Comparison of ENCODE assay signal across 16 cellular contexts in genomic region chr3:123337226-123337625, GRCh38.
DNase-seq lines count a peak whose midpoint lies in the region; ATAC-seq and TF ChIP-seq lines count a peak whose summit lies in the region.
"Had no signal": no experiment of that assay in that cellular context is flagged by ENCODE, and none has a peak within 500 bp of the region (broad histone marks: within the 10 kb centered on the region; RNA-seq: fewer than 3 reads in every experiment).

No MANE protein-coding gene starts in this region.

- peaks cover 0 to 6% (median 0%) of the 10 kb centered on the region in 11 experiments; a peak in 3 of 22 replicates for H4K20me1 ChIP-seq in BLaER1 treated with 17β-estradiol and CSF1 and Interleukin-3, amounts not matched to agents 10 nM and 100 nM
- no peaks in the 10 kb centered on the region for H4K20me1 ChIP-seq in osteoblast (ENCODE audit: insufficient read depth, low read length)

- H3K4me1 Mint-ChIP-seq in endothelial cell (ENCODE audit: unreplicated experiment), result peaks cover 11% of the 10 kb centered on the region

- ATAC-seq in RWPE2 (ENCODE audit: low read depth) (no peak), HG03135 (IDR thresholded peaks at IDR 0.05; ENCODE audit: unreplicated experiment) (no peak)

- H3K4me2 ChIP-seq in BLaER1 treated with 17β-estradiol and CSF1 and Interleukin-3, amounts not matched to agents 10 nM and 100 nM, result peak overlapping the region in 7 of 11 experiments; percentile 51 to 89 (median 74); a peak in 13 of 22 replicates
- no peak overlapping the region for H3K4me2 ChIP-seq in osteoblast (ENCODE audit: insufficient read depth, low read length)
- H3K4me2 ChIP-seq: SK-N-SH had no signal

- H3K27me3 ChIP-seq in BLaER1 treated with 17β-estradiol and CSF1 and Interleukin-3, amounts not matched to agents 10 nM and 100 nM, result peaks cover 0 to 5% (median 0%) of the 10 kb centered on the region in 11 experiments; a peak in 2 of 22 replicates
- no peaks in the 10 kb centered on the region for H3K27me3 ChIP-seq in RWPE2 (ENCODE audit: insufficient read depth, poor library complexity, severe bottlenecking)
- H3K27me3 ChIP-seq in osteoblast (ENCODE audit: insufficient read depth, low read length), result peaks cover 64% of the 10 kb centered on the region

- no peak overlapping the region for H3K9ac ChIP-seq in BLaER1 treated with 17β-estradiol and CSF1 and Interleukin-3, amounts not matched to agents 10 nM and 100 nM
- H3K9ac ChIP-seq: SK-N-SH had no signal

- H3K36me3 Mint-ChIP-seq in endothelial cell (ENCODE audit: low read depth, unreplicated experiment), result no peaks in the 10 kb centered on the region

- TF ChIP-seq CTCF in RWPE2 (IDR thresholded peaks at IDR 0.05; ENCODE audit: poor library complexity, severe bottlenecking), result no peak
- no peak for TF ChIP-seq CTCF in endothelial cell (IDR thresholded peaks at IDR 0.05; ENCODE audit: unreplicated experiment)
- TF ChIP-seq CTCF in osteoblast (IDR thresholded peaks at IDR 0.05; ENCODE audit: extremely low read depth, low read depth, low read length), result no peak

- peak overlapping the region; percentile 0 for H3K4me3 Mint-ChIP-seq in endothelial cell (ENCODE audit: unreplicated experiment)

- H3K9me3 Mint-ChIP-seq in endothelial cell (ENCODE audit: unreplicated experiment), result no peaks in the 10 kb centered on the region

- H2AFZ ChIP-seq in osteoblast (ENCODE audit: low read length), result no peak overlapping the region

- no peak overlapping the region for H3K4me3 ChIP-seq in BLaER1 treated with 17β-estradiol and CSF1 and Interleukin-3, amounts not matched to agents 10 nM and 100 nM
- H3K4me3 ChIP-seq in RWPE2 (ENCODE audit: severe bottlenecking) (no peak overlapping the region), osteoblast (ENCODE audit: insufficient read depth, low read length) (no peak overlapping the region)

- peaks cover 7 to 76% (median 64%) of the 10 kb centered on the region in 10 experiments for H3K4me1 ChIP-seq in BLaER1 treated with 17β-estradiol and CSF1 and Interleukin-3, amounts not matched to agents 10 nM and 100 nM
- H3K4me1 ChIP-seq in RWPE2 (ENCODE audit: insufficient read depth, poor library complexity, severe bottlenecking) (no peaks in the 10 kb centered on the region), osteoblast (ENCODE audit: insufficient read depth, low read length) (no peaks in the 10 kb centered on the region)

- H3K27ac Mint-ChIP-seq in endothelial cell (ENCODE audit: unreplicated experiment), result no peak overlapping the region

- peak; percentile 13 for DNase-seq in RWPE2 (ENCODE audit: low spot score)
- DNase-seq in endothelial cell (ENCODE audit: low spot score), result no peak
- DNase-seq in osteoblast (ENCODE audit: insufficient read length, low spot score, missing footprints), result peak; percentile 22
- no peak for DNase-seq in NCI-H524 treated with DMSO at 0.1 percent for 48 hours (lab: John Stamatoyannopoulos, UW)
- DNase-seq in islet precursor cell, result no peak
- DNase-seq: GF-D8, Karpas-422, MV-4-11, NCI-H1694 treated with DMSO at 0.1 percent for 48 hours, NCI-H2081 treated with DMSO at 0.1 percent for 48 hours, NCI-H526 treated with DMSO at 0.1 percent for 48 hours, OCI-M1, SIG-M5, SK-N-SH had no signal

- H3K27ac ChIP-seq in BLaER1 treated with 17β-estradiol and CSF1 and Interleukin-3, amounts not matched to agents 10 nM and 100 nM, result no peak overlapping the region
- no peak overlapping the region for H3K27ac ChIP-seq in RWPE2 (ENCODE audit: poor library complexity, severe bottlenecking)
- H3K27ac ChIP-seq in osteoblast (ENCODE audit: low read depth, low read length), result no peak overlapping the region

- no peaks in the 10 kb centered on the region for H3K27me3 Mint-ChIP-seq in endothelial cell (ENCODE audit: unreplicated experiment)

- no peaks in the 10 kb centered on the region for H3K79me2 ChIP-seq in osteoblast (ENCODE audit: insufficient read depth, low read length)

- H3K9me3 ChIP-seq in BLaER1 treated with 17β-estradiol and CSF1 and Interleukin-3, amounts not matched to agents 10 nM and 100 nM (replicated peaks in 1 of 11), result 0 out of 22 replicates have a peak, but pooled peaks cover 0 to 6% (median 0%) of the 10 kb centered on the region in 11 experiments
- H3K9me3 ChIP-seq in RWPE2 (ENCODE audit: severe bottlenecking), result no peaks in the 10 kb centered on the region
- no peaks in the 10 kb centered on the region for H3K9me3 ChIP-seq in osteoblast (ENCODE audit: low read depth, low read length)
- H3K9me3 ChIP-seq: SK-N-SH had no signal

- no peaks in the 10 kb centered on the region for H3K36me3 ChIP-seq in BLaER1 treated with 17β-estradiol and CSF1 and Interleukin-3, amounts not matched to agents 10 nM and 100 nM
- H3K36me3 ChIP-seq in RWPE2 (ENCODE audit: low read depth) (no peaks in the 10 kb centered on the region), osteoblast (ENCODE audit: insufficient read depth, low read length) (no peaks in the 10 kb centered on the region)

Comparison
In these comparisons a context has a peak if more than half of its experiments do, and no peak if none do; other contexts are left out.
1. DNase-seq: peak in RWPE2 (single experiment) and osteoblast (single experiment); none in endothelial cell (single experiment), NCI-H524 treated with DMSO at 0.1 percent for 48 hours (single experiment) and islet precursor cell (single experiment).